In the genomic region with DNA sequence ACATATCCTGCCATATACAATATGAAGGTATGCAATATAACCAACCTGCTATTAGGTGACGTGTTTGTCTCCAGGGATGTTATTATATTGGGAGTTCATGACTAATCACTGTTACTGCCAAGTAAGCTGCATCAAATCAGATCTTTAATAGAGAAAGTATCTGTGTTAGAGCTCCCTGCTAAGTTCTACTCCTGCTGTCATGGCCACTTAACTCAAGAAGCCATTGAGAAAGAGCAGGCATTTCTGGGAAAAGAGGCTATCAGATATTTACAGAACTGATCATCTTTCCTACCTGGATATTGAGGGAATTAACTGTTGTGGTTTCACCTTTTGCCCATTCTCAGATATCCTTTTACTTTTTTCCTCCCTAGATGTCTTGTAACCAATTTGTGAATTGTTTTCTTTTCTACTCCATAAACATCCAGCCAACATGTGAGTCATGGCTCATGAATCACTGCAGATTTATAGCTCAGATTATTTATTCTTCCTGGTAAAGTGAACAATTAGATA, we compare ENCODE assay signal across 10 cellular contexts.
DNase-seq lines count a peak whose midpoint lies in the region.
"Had no signal": no experiment of that assay in that cellular context is flagged by ENCODE, and none has a peak within 500 bp of the region (broad histone marks: within the 10 kb centered on the region; RNA-seq: fewer than 3 reads in every experiment).

No MANE protein-coding gene starts in this region.

- H3K27me3 Mint-ChIP-seq in activated naive CD4-positive, alpha-beta T cell treated with anti-CD3 and anti-CD28 coated beads, Interleukin-2, amount 10 ng/mL, durations not matched to agents 7 days and 5 days = no peaks in the 10 kb centered on the region

- no peak overlapping the region for H3K27ac Mint-ChIP-seq in activated naive CD4-positive, alpha-beta T cell treated with anti-CD3 and anti-CD28 coated beads, Interleukin-2, amount 10 ng/mL, durations not matched to agents 7 days and 5 days
- H3K27ac Mint-ChIP-seq: CD8-positive, alpha-beta T cell had no signal

- peak; percentile 64 for DNase-seq in DMS53 (lab: John Stamatoyannopoulos, UW)
- peak; percentile 80 for DNase-seq in M059J (ENCODE audit: low read depth)
- peak; percentile 1 for DNase-seq in amniotic epithelial cell (ENCODE audit: low read depth)
- peak; percentile 96 for DNase-seq in left kidney (ENCODE audit: low read depth, low spot score)
- DNase-seq in activated naive CD4-positive, alpha-beta T cell treated with anti-CD3 and anti-CD28 coated beads, Interleukin-2, amount 10 ng/mL, durations not matched to agents 7 days and 5 days = no peak
- no peak for DNase-seq in dedifferentiated amniotic fluid mesenchymal stem cell (ENCODE audit: extremely low spot score)
- DNase-seq in NOMO-1 treated with DMSO at 0.1 percent for 48 hours (lab: John Stamatoyannopoulos, UW; ENCODE audit: unreplicated experiment) = no peak
- DNase-seq in ureter (ENCODE audit: low spot score) = no peak
- DNase-seq: CD8-positive, alpha-beta T cell; NCI-H1048 had no signal

- H3K36me3 Mint-ChIP-seq in activated naive CD4-positive, alpha-beta T cell treated with anti-CD3 and anti-CD28 coated beads, Interleukin-2, amount 10 ng/mL, durations not matched to agents 7 days and 5 days = no peaks in the 10 kb centered on the region
- H3K36me3 Mint-ChIP-seq: CD8-positive, alpha-beta T cell had no signal

- H3K4me3 Mint-ChIP-seq in activated naive CD4-positive, alpha-beta T cell treated with anti-CD3 and anti-CD28 coated beads, Interleukin-2, amount 10 ng/mL, durations not matched to agents 7 days and 5 days = no peak overlapping the region
- H3K4me3 Mint-ChIP-seq: CD8-positive, alpha-beta T cell had no signal

- no peaks in the 10 kb centered on the region for H3K9me3 Mint-ChIP-seq in activated naive CD4-positive, alpha-beta T cell treated with anti-CD3 and anti-CD28 coated beads, Interleukin-2, amount 10 ng/mL, durations not matched to agents 7 days and 5 days
- H3K9me3 Mint-ChIP-seq: CD8-positive, alpha-beta T cell had no signal

- CTCF ChIA-PET in activated naive CD4-positive, alpha-beta T cell treated with anti-CD3 and anti-CD28 coated beads, Interleukin-2, amount 10 ng/mL, durations not matched to agents 7 days and 5 days (lab: Charles Lee) = no interaction called here

- no peaks in the 10 kb centered on the region for H3K4me1 Mint-ChIP-seq in activated naive CD4-positive, alpha-beta T cell treated with anti-CD3 and anti-CD28 coated beads, Interleukin-2, amount 10 ng/mL, durations not matched to agents 7 days and 5 days

Comparison
In these comparisons a context has a peak if more than half of its experiments do, and no peak if none do; other contexts are left out.
1. DNase-seq: peak in DMS53 (single experiment), M059J (single experiment), amniotic epithelial cell (single experiment) and left kidney (single experiment); none in activated naive CD4-positive, alpha-beta T cell treated with anti-CD3 and anti-CD28 coated beads, Interleukin-2, amount 10 ng/mL, durations not matched to agents 7 days and 5 days (single experiment), dedifferentiated amniotic fluid mesenchymal stem cell (single experiment), NOMO-1 treated with DMSO at 0.1 percent for 48 hours (single experiment) and ureter (single experiment).